ENCODE assay signal across 1 cellular context in the genomic region with DNA sequence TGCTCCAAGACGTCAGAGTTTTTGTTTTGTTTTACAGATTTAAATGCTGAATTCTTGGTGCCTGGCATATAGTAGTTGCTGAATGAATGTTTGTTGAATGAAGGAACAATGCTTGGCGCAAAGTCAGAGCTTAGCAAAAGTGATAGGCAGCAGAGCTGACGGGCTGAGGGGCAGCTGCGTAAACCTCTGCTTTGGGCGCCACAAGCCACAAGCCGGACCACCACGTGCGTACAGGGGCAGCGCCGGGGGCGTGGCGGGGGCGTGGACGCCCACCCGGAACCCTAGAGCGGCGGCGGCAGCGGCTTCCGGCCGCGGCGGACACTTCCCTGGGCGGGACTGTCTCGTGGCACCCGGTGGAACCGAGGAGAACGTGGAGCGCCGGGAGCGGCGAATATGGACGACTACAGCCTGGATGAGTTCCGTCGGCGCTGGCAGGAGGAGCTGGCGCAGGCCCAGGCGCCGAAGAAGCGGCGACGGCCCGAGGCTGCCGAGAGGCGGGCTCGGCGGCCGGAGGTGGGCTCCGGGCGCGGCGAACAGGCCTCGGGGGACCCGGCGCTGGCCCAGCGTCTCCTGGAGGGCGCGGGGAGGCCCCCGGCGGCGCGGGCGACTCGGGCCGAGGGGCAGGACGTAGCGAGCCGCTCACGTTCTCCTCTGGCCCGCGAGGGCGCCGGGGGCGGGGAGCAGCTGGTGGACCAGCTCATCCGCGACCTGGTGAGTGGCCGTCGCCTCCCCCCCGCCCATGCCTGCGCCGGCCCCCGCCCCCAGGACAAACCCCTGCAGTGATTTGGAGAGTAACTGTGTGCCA.
TF ChIP-seq lines count a peak whose summit lies in the region.

A gene with protein sequence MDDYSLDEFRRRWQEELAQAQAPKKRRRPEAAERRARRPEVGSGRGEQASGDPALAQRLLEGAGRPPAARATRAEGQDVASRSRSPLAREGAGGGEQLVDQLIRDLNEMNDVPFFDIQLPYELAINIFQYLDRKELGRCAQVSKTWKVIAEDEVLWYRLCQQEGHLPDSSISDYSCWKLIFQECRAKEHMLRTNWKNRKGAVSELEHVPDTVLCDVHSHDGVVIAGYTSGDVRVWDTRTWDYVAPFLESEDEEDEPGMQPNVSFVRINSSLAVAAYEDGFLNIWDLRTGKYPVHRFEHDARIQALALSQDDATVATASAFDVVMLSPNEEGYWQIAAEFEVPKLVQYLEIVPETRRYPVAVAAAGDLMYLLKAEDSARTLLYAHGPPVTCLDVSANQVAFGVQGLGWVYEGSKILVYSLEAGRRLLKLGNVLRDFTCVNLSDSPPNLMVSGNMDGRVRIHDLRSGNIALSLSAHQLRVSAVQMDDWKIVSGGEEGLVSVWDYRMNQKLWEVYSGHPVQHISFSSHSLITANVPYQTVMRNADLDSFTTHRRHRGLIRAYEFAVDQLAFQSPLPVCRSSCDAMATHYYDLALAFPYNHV (plus strand): TSS at position 306 of the 805 bp plus-strand sequence. CDS start 88 bp downstream, at position 394.

TF ChIP-seq in HepG2, 621 proteins besides CTCF, POLR2A, EP300 and RAD21 (continued from another document):
- TF ChIP-seq, protein P1, sequence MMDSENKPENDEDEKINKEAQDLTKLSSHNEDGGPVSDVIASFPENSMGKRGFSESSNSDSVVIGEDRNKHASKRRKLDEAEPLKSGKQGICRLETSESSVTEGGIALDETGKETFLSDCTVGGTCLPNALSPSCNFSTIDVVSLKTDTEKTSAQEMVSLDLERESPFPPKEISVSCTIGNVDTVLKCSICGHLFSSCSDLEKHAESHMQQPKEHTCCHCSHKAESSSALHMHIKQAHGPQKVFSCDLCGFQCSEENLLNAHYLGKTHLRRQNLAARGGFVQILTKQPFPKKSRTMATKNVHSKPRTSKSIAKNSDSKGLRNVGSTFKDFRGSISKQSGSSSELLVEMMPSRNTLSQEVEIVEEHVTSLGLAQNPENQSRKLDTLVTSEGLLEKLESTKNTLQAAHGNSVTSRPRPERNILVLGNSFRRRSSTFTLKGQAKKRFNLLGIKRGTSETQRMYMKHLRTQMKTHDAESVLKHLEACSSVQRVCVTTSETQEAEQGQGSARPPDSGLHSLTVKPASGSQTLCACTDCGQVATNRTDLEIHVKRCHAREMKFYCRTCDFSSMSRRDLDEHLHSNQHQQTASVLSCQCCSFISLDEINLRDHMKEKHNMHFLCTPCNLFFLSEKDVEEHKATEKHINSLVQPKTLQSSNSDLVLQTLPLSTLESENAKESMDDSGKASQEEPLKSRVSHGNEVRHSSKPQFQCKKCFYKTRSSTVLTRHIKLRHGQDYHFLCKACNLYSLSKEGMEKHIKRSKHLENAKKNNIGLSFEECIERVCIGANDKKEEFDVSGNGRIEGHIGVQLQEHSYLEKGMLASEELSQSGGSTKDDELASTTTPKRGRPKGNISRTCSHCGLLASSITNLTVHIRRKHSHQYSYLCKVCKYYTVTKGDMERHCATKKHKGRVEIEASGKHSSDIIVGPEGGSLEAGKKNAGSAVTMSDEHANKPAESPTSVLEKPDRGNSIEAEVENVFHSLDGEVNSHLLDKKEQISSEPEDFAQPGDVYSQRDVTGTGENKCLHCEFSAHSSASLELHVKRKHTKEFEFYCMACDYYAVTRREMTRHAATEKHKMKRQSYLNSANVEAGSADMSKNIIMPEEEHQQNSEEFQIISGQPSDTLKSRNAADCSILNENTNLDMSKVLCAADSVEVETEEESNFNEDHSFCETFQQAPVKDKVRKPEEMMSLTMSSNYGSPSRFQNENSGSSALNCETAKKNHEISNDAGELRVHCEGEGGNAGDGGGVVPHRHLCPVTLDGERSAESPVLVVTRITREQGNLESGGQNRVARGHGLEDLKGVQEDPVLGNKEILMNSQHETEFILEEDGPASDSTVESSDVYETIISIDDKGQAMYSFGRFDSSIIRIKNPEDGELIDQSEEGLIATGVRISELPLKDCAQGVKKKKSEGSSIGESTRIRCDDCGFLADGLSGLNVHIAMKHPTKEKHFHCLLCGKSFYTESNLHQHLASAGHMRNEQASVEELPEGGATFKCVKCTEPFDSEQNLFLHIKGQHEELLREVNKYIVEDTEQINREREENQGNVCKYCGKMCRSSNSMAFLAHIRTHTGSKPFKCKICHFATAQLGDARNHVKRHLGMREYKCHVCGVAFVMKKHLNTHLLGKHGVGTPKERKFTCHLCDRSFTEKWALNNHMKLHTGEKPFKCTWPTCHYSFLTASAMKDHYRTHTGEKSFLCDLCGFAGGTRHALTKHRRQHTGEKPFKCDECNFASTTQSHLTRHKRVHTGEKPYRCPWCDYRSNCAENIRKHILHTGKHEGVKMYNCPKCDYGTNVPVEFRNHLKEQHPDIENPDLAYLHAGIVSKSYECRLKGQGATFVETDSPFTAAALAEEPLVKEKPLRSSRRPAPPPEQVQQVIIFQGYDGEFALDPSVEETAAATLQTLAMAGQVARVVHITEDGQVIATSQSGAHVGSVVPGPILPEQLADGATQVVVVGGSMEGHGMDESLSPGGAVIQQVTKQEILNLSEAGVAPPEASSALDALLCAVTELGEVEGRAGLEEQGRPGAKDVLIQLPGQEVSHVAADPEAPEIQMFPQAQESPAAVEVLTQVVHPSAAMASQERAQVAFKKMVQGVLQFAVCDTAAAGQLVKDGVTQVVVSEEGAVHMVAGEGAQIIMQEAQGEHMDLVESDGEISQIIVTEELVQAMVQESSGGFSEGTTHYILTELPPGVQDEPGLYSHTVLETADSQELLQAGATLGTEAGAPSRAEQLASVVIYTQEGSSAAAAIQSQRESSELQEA (CRISPR knock-in tag; IDR thresholded peaks at IDR 0.05; ENCODE audit: not compliant biosample characterization), result peak; percentile 74
- peak; percentile 48 for TF ChIP-seq FOXA3 (CRISPR knock-in tag; IDR thresholded peaks at IDR 0.05)
- TF ChIP-seq ZNF124 (CRISPR knock-in tag; IDR thresholded peaks at IDR 0.05), result no peak
- no peak for TF ChIP-seq NR2F6 (IDR thresholded peaks at IDR 0.05)
- peak; percentile 79 for TF ChIP-seq NR2F6 (CRISPR knock-in tag; IDR thresholded peaks at IDR 0.05)
- TF ChIP-seq REPIN1 (CRISPR knock-in tag; IDR thresholded peaks at IDR 0.05; ENCODE audit: borderline replicate concordance, low read depth), result peak; percentile 77
- 0 out of 2 replicates have a peak, but pooled peaks have one; percentile 64 for TF ChIP-seq KLF15 (CRISPR knock-in tag; IDR thresholded peaks at IDR 0.05; ENCODE audit: borderline replicate concordance)
- no peak; the same call in 1 of the 2 replicates for TF ChIP-seq HES4 (CRISPR knock-in tag; IDR thresholded peaks at IDR 0.05; ENCODE audit: borderline replicate concordance)
- TF ChIP-seq RARG (CRISPR knock-in tag; IDR thresholded peaks at IDR 0.05; ENCODE audit: low read depth), result no peak
- TF ChIP-seq SNAPC2 (CRISPR knock-in tag; IDR thresholded peaks at IDR 0.05), result no peak
- no peak for TF ChIP-seq ZNF205 (CRISPR knock-in tag; IDR thresholded peaks at IDR 0.05)
- TF ChIP-seq POLR2G (IDR thresholded peaks at IDR 0.05; ENCODE audit: low read depth, low read length), result peak; percentile 85
- no peak for TF ChIP-seq RFX5 (IDR thresholded peaks at IDR 0.05; ENCODE audit: low read depth, low read length)
- TF ChIP-seq ZFP36L2 (CRISPR knock-in tag; IDR thresholded peaks at IDR 0.05), result 0 out of 2 replicates have a peak, but pooled peaks have one; percentile 36
